In genomic region chr5:66273131-66273530, GRCh38 we compare ENCODE assay signal across 17 cellular contexts.
DNase-seq lines count a peak whose midpoint lies in the region; ATAC-seq and TF ChIP-seq lines count a peak whose summit lies in the region.
"Had no signal": no experiment of that assay in that cellular context is flagged by ENCODE, and none has a peak within 500 bp of the region (broad histone marks: within the 10 kb centered on the region; RNA-seq: fewer than 3 reads in every experiment).

No MANE protein-coding gene starts in this region.

- H3K36me3 Mint-ChIP-seq in neural progenitor cell, result no peaks in the 10 kb centered on the region
- no peaks in the 10 kb centered on the region for H3K36me3 Mint-ChIP-seq in nephron progenitor cell (ENCODE audit: low read depth)
- H3K36me3 Mint-ChIP-seq: CD4-positive, alpha-beta memory T cell had no signal

- TF ChIP-seq EP300 in esophagus muscularis mucosa (IDR thresholded peaks at IDR 0.05), result no peak

- H3K9ac ChIP-seq in neural progenitor cell, result no peak overlapping the region
- H3K9ac ChIP-seq: GM23248 had no signal

- H3K36me3 ChIP-seq in esophagus muscularis mucosa (no peaks in the 10 kb centered on the region), neural progenitor cell (no peaks in the 10 kb centered on the region), hepatocyte (replicated peaks; ENCODE audit: insufficient read depth, low read depth) (no peaks in the 10 kb centered on the region), SJCRH30 (no peaks in the 10 kb centered on the region)

- no peak for ATAC-seq in right cardiac atrium
- ATAC-seq: HCT116 had no signal

- H3K27me3 Mint-ChIP-seq in neural progenitor cell (ENCODE audit: insufficient read depth, low read depth) (no peaks in the 10 kb centered on the region), nephron progenitor cell (ENCODE audit: low read depth, poor library complexity) (no peaks in the 10 kb centered on the region)

- H3K27ac ChIP-seq in esophagus muscularis mucosa (replicated peaks in 1 of 4), result no peak overlapping the region
- peak overlapping the region; percentile 88 for H3K27ac ChIP-seq in neural progenitor cell
- H3K27ac ChIP-seq in hepatocyte, result no peak overlapping the region
- H3K27ac ChIP-seq in SJCRH30, result no peak overlapping the region
- H3K27ac ChIP-seq in right cardiac atrium (ENCODE audit: low read length), result no peak overlapping the region
- H3K27ac ChIP-seq: GM23248 had no signal

- no peaks in the 10 kb centered on the region for H3K79me2 ChIP-seq in neural progenitor cell (ENCODE audit: low read depth)
- H3K79me2 ChIP-seq in hepatocyte, result no peaks in the 10 kb centered on the region

- intact Hi-C loops in esophagus muscularis mucosa (cut with DNase I) (no loop called here), right cardiac atrium (cut with DNase I) (no loop called here)

- H3K9me3 ChIP-seq in esophagus muscularis mucosa (no peaks in the 10 kb centered on the region), neural progenitor cell (ENCODE audit: low read depth) (no peaks in the 10 kb centered on the region), hepatocyte (ENCODE audit: low read depth) (no peaks in the 10 kb centered on the region), SJCRH30 (replicated peaks) (no peaks in the 10 kb centered on the region), right cardiac atrium (ENCODE audit: control insufficient read depth, low read length) (no peaks in the 10 kb centered on the region)

- H3K27me3 ChIP-seq in esophagus muscularis mucosa (no peaks in the 10 kb centered on the region), neural progenitor cell (no peaks in the 10 kb centered on the region), hepatocyte (peaks cover 13% of the 10 kb centered on the region), SJCRH30 (no peaks in the 10 kb centered on the region; the same call in none of the 2 replicates), right cardiac atrium (ENCODE audit: control insufficient read depth, insufficient read depth) (no peaks in the 10 kb centered on the region)

- H2AFZ ChIP-seq in neural progenitor cell (replicated peaks) (no peak overlapping the region), hepatocyte (no peak overlapping the region)
- H2AFZ ChIP-seq: GM23248 had no signal

- H3K27ac Mint-ChIP-seq in neural progenitor cell (no peak overlapping the region), nephron progenitor cell (no peak overlapping the region)
- H3K27ac Mint-ChIP-seq: CD4-positive, alpha-beta memory T cell; H9 had no signal

- H3K4me2 ChIP-seq in neural progenitor cell (peak overlapping the region; percentile 72), hepatocyte (no peak overlapping the region)

- H3K4me1 Mint-ChIP-seq in neural progenitor cell (peaks cover 20% of the 10 kb centered on the region), nephron progenitor cell (no peaks in the 10 kb centered on the region)
- H3K4me1 Mint-ChIP-seq: CD4-positive, alpha-beta memory T cell; H9 had no signal

- H3K9me2 ChIP-seq in hepatocyte (replicated peaks; ENCODE audit: insufficient read depth), result no peaks in the 10 kb centered on the region

- H3K4me3 Mint-ChIP-seq in neural progenitor cell, result peak overlapping the region; percentile 10
- H3K4me3 Mint-ChIP-seq in nephron progenitor cell, result no peak overlapping the region
- H3K4me3 Mint-ChIP-seq: CD4-positive, alpha-beta memory T cell; H9 had no signal

- H3F3A ChIP-seq in neural progenitor cell (ENCODE audit: low read depth), result peaks cover 19% of the 10 kb centered on the region

- TF ChIP-seq POLR2A in esophagus muscularis mucosa (IDR thresholded peaks at IDR 0.05; ENCODE audit: low read depth), result no peak

- no peaks in the 10 kb centered on the region for H4K20me1 ChIP-seq in neural progenitor cell (ENCODE audit: low read depth)
- H4K20me1 ChIP-seq in hepatocyte (ENCODE audit: insufficient read depth, poor library complexity, severe bottlenecking), result no peaks in the 10 kb centered on the region

- no peak overlapping the region for H3K4me3 ChIP-seq in esophagus muscularis mucosa
- H3K4me3 ChIP-seq in neural progenitor cell, result peak overlapping the region; percentile 22
- H3K4me3 ChIP-seq in hepatocyte, result no peak overlapping the region
- no peak overlapping the region for H3K4me3 ChIP-seq in SJCRH30
- no peak overlapping the region for H3K4me3 ChIP-seq in right cardiac atrium (ENCODE audit: low read length)
- H3K4me3 ChIP-seq: GM23248 had no signal

- no peak for TF ChIP-seq CTCF in esophagus muscularis mucosa (IDR thresholded peaks at IDR 0.05)
- no peak for TF ChIP-seq CTCF in neural progenitor cell (IDR thresholded peaks at IDR 0.05)
- no peak for TF ChIP-seq CTCF in nephron progenitor cell (IDR thresholded peaks at IDR 0.05)
- no peak for TF ChIP-seq CTCF in hepatocyte (IDR thresholded peaks at IDR 0.05; ENCODE audit: poor library complexity)

- WGBS in esophagus muscularis mucosa, result 67% methylated on average over 4 of the region's 4 CpGs
- WGBS in hepatocyte (ENCODE audit: low lambda C conversion rate, missing lambda C conversion rate), result 90% methylated on average over 4 of the region's 4 CpGs
- WGBS in right cardiac atrium, result 58% methylated on average over 4 of the region's 4 CpGs

- DNase-seq in NCI-H2227 treated with DMSO at 0.1 percent for 48 hours (lab: John Stamatoyannopoulos, UW) (peak; percentile 5), esophagus muscularis mucosa (ENCODE audit: extremely low spot score) (peak; percentile 55), neural progenitor cell (ENCODE audit: low spot score) (peak; percentile 72), nephron progenitor cell (no peak), hepatocyte (ENCODE audit: low spot score) (no peak), SJCRH30 (no peak), right cardiac atrium (no peak)
- DNase-seq: C1 segment of cervical spinal cord; Calu3; CD4-positive, alpha-beta memory T cell; COR-L47; DMS53; DMS79 treated with DMSO at 0.1 percent for 48 hours; GF-D8; GM23248; H9 had no signal

- H3K4me1 ChIP-seq in esophagus muscularis mucosa, result no peaks in the 10 kb centered on the region
- peaks cover 34% of the 10 kb centered on the region for H3K4me1 ChIP-seq in neural progenitor cell
- no peaks in the 10 kb centered on the region for H3K4me1 ChIP-seq in hepatocyte (ENCODE audit: insufficient read depth)
- no peaks in the 10 kb centered on the region for H3K4me1 ChIP-seq in SJCRH30
- H3K4me1 ChIP-seq in right cardiac atrium (ENCODE audit: control insufficient read depth, insufficient read depth, low read length), result no peaks in the 10 kb centered on the region

- H3K9me3 Mint-ChIP-seq in neural progenitor cell (no peaks in the 10 kb centered on the region), nephron progenitor cell (no peaks in the 10 kb centered on the region)
- H3K9me3 Mint-ChIP-seq: H9 had no signal

Comparison
In these comparisons a context has a peak if more than half of its experiments do, and no peak if none do; other contexts are left out.
1. DNase-seq: peak in NCI-H2227 treated with DMSO at 0.1 percent for 48 hours (single experiment), esophagus muscularis mucosa (single experiment) and neural progenitor cell (single experiment); none in nephron progenitor cell (single experiment), hepatocyte (single experiment), SJCRH30 (0 of 2) and right cardiac atrium (0 of 3).